In genomic region chrX:11111038-11111851, GRCh38 we compare ENCODE assay signal across 8 cellular contexts. TPM values are rescaled to one million over a fixed set of nuclear protein-coding genes. Genes with fewer than 3 reads are reported as not detected.
DNase-seq lines count a peak whose midpoint lies in the region; ATAC-seq lines count a peak whose summit lies in the region.

TSS of gene HCCS (plus strand) at chrX:11111332. CDS start at chrX:11112061, 729 bp downstream.

- peak within 1 kb of the TSS; percentile 81 for H3K27ac ChIP-seq in ectodermal cell (ENCODE audit: insufficient read depth, low read depth, low read length, poor library complexity, severe bottlenecking)

- H3K36me3 ChIP-seq in ectodermal cell (ENCODE audit: control insufficient read depth, insufficient read depth, low read length), result peaks cover 8% of the 10 kb centered on the region

- no peaks in the 10 kb centered on the region for H3K27me3 ChIP-seq in ectodermal cell (ENCODE audit: control insufficient read depth, insufficient read depth, low read length, poor library complexity, severe bottlenecking)

- 0 to 1% methylated on average over 58 of the region's 58 CpGs for WGBS in ectodermal cell, 2 experiments

- ATAC-seq in GM19452 (IDR thresholded peaks at IDR 0.05; ENCODE audit: unreplicated experiment) (peak; percentile 84), HG03575 (IDR thresholded peaks at IDR 0.05; ENCODE audit: extremely low read depth, insufficient number of reproducible peaks, low FRiP score, unreplicated experiment) (peak; percentile 57)

- peak within 1 kb of the TSS; percentile 60 for H3K4me3 ChIP-seq in ectodermal cell (ENCODE audit: insufficient read depth, low read depth, low read length)

- H3K9me3 ChIP-seq in ectodermal cell (ENCODE audit: control insufficient read depth, low read length), result no peaks in the 10 kb centered on the region

- peak; percentile 50 for DNase-seq in CMK (ENCODE audit: low read depth)
- peak; percentile 4 for DNase-seq in NK-92 (lab: John Stamatoyannopoulos, UW; ENCODE audit: unreplicated experiment)
- peak; percentile 61 to 69 for DNase-seq in activated CD8-positive, alpha-beta memory T cell treated with anti-CD3 and anti-CD28 coated beads for 1 hour (ENCODE audit: extremely low read depth in 1 of 2, low read depth in 1 of 2)
- peak; percentile 87 to 91 for DNase-seq in lung microvascular endothelial cell (ENCODE audit: low read depth in 2 of 2)
- peak; percentile 58 to 75 (median 65) for DNase-seq in stimulated activated CD4-positive, alpha-beta T cell treated with anti-CD3 and anti-CD28 coated beads, TNF-alpha, amount 100 ng/mL, for 48 hours (ENCODE audit: low read depth in 3 of 3)

- H3K4me1 ChIP-seq in ectodermal cell (ENCODE audit: control insufficient read depth, insufficient read depth, low read length), result no peaks in the 10 kb centered on the region

RNA-seq across cellular contexts. Expression of gene HCCS, which starts in this region (rescaled TPM):
- 22.0 TPM for polyA plus RNA-seq in ectodermal cell (2013, experiment 1 of 4)
- 24.6 TPM for polyA plus RNA-seq in ectodermal cell (2013, experiment 2 of 4)
- 18.8 TPM for polyA plus RNA-seq in ectodermal cell (2013, experiment 3 of 4)
- polyA plus RNA-seq in ectodermal cell (2013, experiment 4 of 4), result 19.7 TPM
- 15.5 and 16.5 TPM in 2 replicates for total RNA-seq in lung microvascular endothelial cell

Comparison
In these comparisons a context has a peak if more than half of its experiments do, and no peak if none do; other contexts are left out.
1. Peak in every context shown above with its lines: DNase-seq, ATAC-seq, H3K4me3 ChIP-seq and H3K27ac ChIP-seq.
2. DNase-seq: peak in every context shown above with its lines; median percentile 89 in lung microvascular endothelial cell; 65 in activated CD8-positive, alpha-beta memory T cell treated with anti-CD3 and anti-CD28 coated beads for 1 hour; 65 in stimulated activated CD4-positive, alpha-beta T cell treated with anti-CD3 and anti-CD28 coated beads, TNF-alpha, amount 100 ng/mL, for 48 hours; 50 in CMK; 4 in NK-92.